In the genomic region with DNA sequence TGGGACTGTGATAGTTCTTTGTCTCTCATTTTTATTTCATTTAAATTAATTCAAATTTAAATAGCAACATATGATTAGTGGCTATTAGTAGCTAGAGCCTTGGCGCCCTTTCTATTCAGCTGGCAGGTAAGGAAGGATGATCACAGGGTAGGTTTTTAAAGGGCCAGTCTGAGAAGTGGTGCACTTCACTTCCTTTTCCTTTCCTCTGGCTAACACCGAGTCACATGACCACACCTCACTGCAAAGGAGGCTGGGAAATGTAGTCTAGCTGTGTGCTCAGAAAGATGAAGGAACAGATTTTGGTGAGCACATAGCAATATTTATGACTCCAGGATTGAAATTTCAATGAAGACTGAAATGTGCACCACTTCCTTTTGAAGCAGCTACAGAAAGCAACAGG, we compare ENCODE assay signal across 13 cellular contexts.
DNase-seq lines count a peak whose midpoint lies in the region; ATAC-seq, FAIRE-seq and TF ChIP-seq lines count a peak whose summit lies in the region.
"Had no signal": no experiment of that assay in that cellular context is flagged by ENCODE, and none has a peak within 500 bp of the region (broad histone marks: within the 10 kb centered on the region; RNA-seq: fewer than 3 reads in every experiment).

No MANE protein-coding gene starts in this region.

- H3K27ac Mint-ChIP-seq in effector memory CD8-positive, alpha-beta T cell = peak overlapping the region; percentile 14 to 80

- no peaks in the 10 kb centered on the region for H3K9me3 Mint-ChIP-seq in effector memory CD8-positive, alpha-beta T cell

- H3K27me3 Mint-ChIP-seq in effector memory CD8-positive, alpha-beta T cell = no peaks in the 10 kb centered on the region

- ATAC-seq in effector memory CD8-positive, alpha-beta T cell (replicated peaks) = peak; percentile 99
- no peak for ATAC-seq in HG02870 (IDR thresholded peaks at IDR 0.05; ENCODE audit: unreplicated experiment)
- ATAC-seq in GM18873 (IDR thresholded peaks at IDR 0.05; ENCODE audit: low FRiP score, unreplicated experiment) = no peak
- ATAC-seq: gastroesophageal sphincter had no signal

- no peak overlapping the region for H3K27ac ChIP-seq in SJCRH30
- H3K27ac ChIP-seq in thyroid gland = no peak overlapping the region
- H3K27ac ChIP-seq: gastroesophageal sphincter, parathyroid adenoma, SJSA1 had no signal

- peaks cover 48% of the 10 kb centered on the region for H3K4me1 ChIP-seq in SJCRH30
- H3K4me1 ChIP-seq in thyroid gland = no peaks in the 10 kb centered on the region
- H3K4me1 ChIP-seq: gastroesophageal sphincter, parathyroid adenoma had no signal

- DNase-seq in stimulated activated CD4-positive, alpha-beta T cell treated with anti-CD3 and anti-CD28 coated beads, Interleukin-12 subunit alpha, Interleukin-12 subunit beta, amount 100 ng/mL, for 48 hours (ENCODE audit: low read depth in 2 of 3, low spot score in 1 of 3) = peak in 2 of 3 donors; percentile 12 to 29
- DNase-seq in stimulated activated CD4-positive, alpha-beta T cell treated with anti-CD3 and anti-CD28 coated beads, Interleukin-12 subunit alpha, Interleukin-12 subunit beta, amount 100 ng/mL, for 4 hours = no peak
- DNase-seq in SJCRH30 = peak; percentile 40 to 64
- DNase-seq in effector memory CD8-positive, alpha-beta T cell = peak; percentile 21 to 33 (median 25)
- peak; percentile 4 to 6 for DNase-seq in thyroid gland
- no peak for DNase-seq in GM12892 (ENCODE audit: insufficient read length)
- DNase-seq: aorta, COR-L47 had no signal

- no peaks in the 10 kb centered on the region for H3K9me3 ChIP-seq in SJCRH30 (replicated peaks)
- no peaks in the 10 kb centered on the region for H3K9me3 ChIP-seq in thyroid gland
- H3K9me3 ChIP-seq: gastroesophageal sphincter, SJSA1 had no signal

- 69 to 75% methylated on average over 2 of the region's 2 CpGs for WGBS in thyroid gland, 2 donors

- no peaks in the 10 kb centered on the region for H3K36me3 ChIP-seq in SJCRH30
- no peaks in the 10 kb centered on the region for H3K36me3 ChIP-seq in thyroid gland
- H3K36me3 ChIP-seq: gastroesophageal sphincter, SJSA1 had no signal

- H3K36me3 Mint-ChIP-seq in effector memory CD8-positive, alpha-beta T cell (ENCODE audit: insufficient read depth) = peaks cover 2% of the 10 kb centered on the region

- no peak for FAIRE-seq in GM12892 (lab: Jason Lieb, UNC)

- TF ChIP-seq POLR2A in thyroid gland (IDR thresholded peaks at IDR 0.05) (no peak), GM12892 (IDR thresholded peaks at IDR 0.05; ENCODE audit: low read depth, low read length) (no peak)

- no peaks in the 10 kb centered on the region for H3K27me3 ChIP-seq in SJCRH30
- H3K27me3 ChIP-seq in thyroid gland = no peaks in the 10 kb centered on the region
- H3K27me3 ChIP-seq: gastroesophageal sphincter, SJSA1 had no signal

- TF ChIP-seq CTCF in thyroid gland (IDR thresholded peaks at IDR 0.05) = no peak

- H3K4me1 Mint-ChIP-seq in effector memory CD8-positive, alpha-beta T cell (ENCODE audit: low read depth in 2 of 2) = peaks cover 7 to 11% of the 10 kb centered on the region in 2 donors

- no peak overlapping the region for H3K4me3 Mint-ChIP-seq in effector memory CD8-positive, alpha-beta T cell

- intact Hi-C loops in thyroid gland (cut with DNase I) = no loop called here

- H3K4me3 ChIP-seq in SJCRH30 (no peak overlapping the region), thyroid gland (replicated peaks in 1 of 3) (no peak overlapping the region)
- H3K4me3 ChIP-seq: gastroesophageal sphincter, SJSA1 had no signal

Comparison
In these comparisons a context has a peak if more than half of its experiments do, and no peak if none do; other contexts are left out.
1. DNase-seq: peak in stimulated activated CD4-positive, alpha-beta T cell treated with anti-CD3 and anti-CD28 coated beads, Interleukin-12 subunit alpha, Interleukin-12 subunit beta, amount 100 ng/mL, for 48 hours (2 of 3), SJCRH30 (2 of 2), effector memory CD8-positive, alpha-beta T cell (3 of 3) and thyroid gland (2 of 2); none in stimulated activated CD4-positive, alpha-beta T cell treated with anti-CD3 and anti-CD28 coated beads, Interleukin-12 subunit alpha, Interleukin-12 subunit beta, amount 100 ng/mL, for 4 hours (single experiment) and GM12892 (single experiment).